In genomic region chr1:13171548-13171947, GRCh38 we compare ENCODE assay signal across 4 cellular contexts. TPM values are rescaled to one million over a fixed set of nuclear protein-coding genes. Genes with fewer than 3 reads are reported as not detected.
"Had no signal": no experiment of that assay in that cellular context is flagged by ENCODE, and none has a peak within 500 bp of the region (broad histone marks: within the 10 kb centered on the region; RNA-seq: fewer than 3 reads in every experiment).

Gene PRAMEF9, plus strand, starts transcription at chr1:13171848. Its CDS starts 3,433 bp downstream, at chr1:13175281.

RNA-seq across cellular contexts. Expression of gene PRAMEF9, which starts in this region (rescaled TPM):
- total RNA-seq: LHCN-M2, M059J, MCF 10A, NCI-H460 had no signal
